1 cellular context compared by ENCODE assay signal in the genomic region with DNA sequence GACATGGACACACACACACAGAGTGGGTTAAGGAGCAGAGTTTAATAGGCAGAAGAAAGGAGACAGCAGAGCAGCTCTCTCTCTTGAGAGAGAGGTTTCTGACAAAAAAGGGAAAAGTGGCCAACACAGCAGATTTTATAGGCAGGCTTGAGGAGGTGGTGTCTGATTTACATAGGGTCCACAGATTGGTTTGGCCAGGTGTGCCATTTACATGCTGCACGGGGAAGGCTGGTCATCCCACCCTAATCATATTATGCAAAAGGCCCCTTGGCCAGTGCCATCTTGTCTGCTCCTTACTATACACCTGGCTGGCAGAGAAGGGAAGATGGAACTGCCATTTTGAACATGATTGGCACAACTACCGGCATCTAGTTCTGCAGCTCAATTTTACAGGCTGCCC.
TF ChIP-seq lines count a peak whose summit lies in the region.

No MANE protein-coding gene starts in this region.

TF ChIP-seq in GM23338, 12 proteins besides CTCF, POLR2A, EP300 and RAD21 (continued from another document):
- TF ChIP-seq, protein P1, sequence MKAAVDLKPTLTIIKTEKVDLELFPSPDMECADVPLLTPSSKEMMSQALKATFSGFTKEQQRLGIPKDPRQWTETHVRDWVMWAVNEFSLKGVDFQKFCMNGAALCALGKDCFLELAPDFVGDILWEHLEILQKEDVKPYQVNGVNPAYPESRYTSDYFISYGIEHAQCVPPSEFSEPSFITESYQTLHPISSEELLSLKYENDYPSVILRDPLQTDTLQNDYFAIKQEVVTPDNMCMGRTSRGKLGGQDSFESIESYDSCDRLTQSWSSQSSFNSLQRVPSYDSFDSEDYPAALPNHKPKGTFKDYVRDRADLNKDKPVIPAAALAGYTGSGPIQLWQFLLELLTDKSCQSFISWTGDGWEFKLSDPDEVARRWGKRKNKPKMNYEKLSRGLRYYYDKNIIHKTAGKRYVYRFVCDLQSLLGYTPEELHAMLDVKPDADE (IDR thresholded peaks at IDR 0.05) = no peak
- TF ChIP-seq JUNB (IDR thresholded peaks at IDR 0.05; ENCODE audit: unreplicated experiment) = no peak
